16 cellular contexts compared by ENCODE assay signal in genomic region chr1:108486707-108487106, GRCh38. TPM values are rescaled to one million over a fixed set of nuclear protein-coding genes. Genes with fewer than 3 reads are reported as not detected.
"Had no signal": no experiment of that assay in that cellular context is flagged by ENCODE, and none has a peak within 500 bp of the region (broad histone marks: within the 10 kb centered on the region; RNA-seq: fewer than 3 reads in every experiment).

No MANE protein-coding gene starts in this region.

RNA-seq across cellular contexts. Expression of gene NBPF6, which starts 36.6 kb away (rescaled TPM):
- total RNA-seq: kidney epithelial cell, left ventricle myocardium inferior, lung, mesothelial cell of epicardium, mononuclear cell, natural killer cell, occipital lobe, osteocyte, posterior vena cava, psoas muscle, sigmoid colon, spleen, subcutaneous adipose tissue, suprapubic skin, thoracic aorta, upper lobe of right lung had no signal
- polyA plus RNA-seq: psoas muscle had no signal
